In the genomic region with DNA sequence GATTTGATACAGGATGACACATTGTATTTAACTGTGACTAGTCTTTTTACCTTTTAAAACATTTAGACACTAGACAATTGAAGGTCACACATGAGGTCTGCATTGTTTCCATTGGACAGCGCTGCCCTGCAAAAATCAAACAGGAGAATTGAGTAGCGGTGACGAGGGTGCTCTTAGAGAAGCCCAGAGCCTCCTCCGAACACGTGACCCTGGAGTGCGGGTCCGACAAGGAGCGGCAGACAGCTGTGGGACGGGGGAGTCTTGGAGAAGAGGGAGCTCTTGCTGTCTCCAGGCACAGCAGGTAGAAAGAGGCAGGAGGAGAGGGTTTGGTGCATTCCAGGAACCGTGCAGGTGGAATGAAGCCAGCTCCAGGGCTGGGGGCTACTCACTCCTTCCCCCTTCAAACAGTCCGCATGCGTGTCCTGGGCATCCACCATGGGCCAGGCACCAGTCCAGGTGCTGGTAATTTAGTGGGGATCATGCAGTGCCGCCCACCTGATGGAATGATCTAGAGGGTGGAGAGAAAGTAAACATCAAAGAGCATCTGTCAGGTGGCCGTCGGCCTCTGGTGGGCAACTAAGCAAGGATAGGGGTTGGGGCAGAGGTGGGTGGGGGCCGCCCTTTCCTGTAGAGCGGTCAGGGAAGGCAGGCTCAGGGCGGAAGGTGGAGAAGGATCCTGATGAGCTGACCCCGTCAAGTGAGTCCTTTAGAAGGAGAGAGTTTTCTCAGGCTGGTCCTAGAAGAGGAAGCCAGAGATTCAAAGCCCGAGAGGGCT, we compare ENCODE assay signal across 24 cellular contexts.
"Had no signal": no experiment of that assay in that cellular context is flagged by ENCODE, and none has a peak within 500 bp of the region (broad histone marks: within the 10 kb centered on the region; RNA-seq: fewer than 3 reads in every experiment).

No MANE protein-coding gene starts in this region.

- H3K36me3 ChIP-seq: cardiac muscle cell, heart right ventricle, sigmoid colon, upper lobe of right lung had no signal

- H3K4me1 Mint-ChIP-seq: naive B cell, neural crest cell, T-cell had no signal

- H3K36me3 Mint-ChIP-seq: T-cell had no signal

- H3K27ac Mint-ChIP-seq: activated T-cell treated with anti-CD3 and anti-CD28 coated beads, Interleukin-2, amount 50 U/mL, for 24 hours; activated T-helper 2 cell treated with anti-CD3 and anti-CD28 coated beads, Interferon-gamma antibody, Interleukin-2, Interleukin-4, amounts not matched to agents 10 μg/mL and 5 μg/mL and 100 μg/mL, durations not matched to agents 14 hours and 24 hours and 36 hours; naive B cell; progenitor cell of endocrine pancreas; T-cell; T-helper 2 cell treated with Interferon-gamma antibody and Interleukin-4, amounts not matched to agents 5 μg/mL and 100 μg/mL, for 36 hours had no signal

- H3K9me3 Mint-ChIP-seq: activated T-cell treated with anti-CD3 and anti-CD28 coated beads, Interleukin-2, amount 50 U/mL, for 24 hours; activated T-helper 2 cell treated with anti-CD3 and anti-CD28 coated beads, Interferon-gamma antibody, Interleukin-2, Interleukin-4, amounts not matched to agents 10 μg/mL and 5 μg/mL and 100 μg/mL, durations not matched to agents 14 hours and 24 hours and 36 hours; neural crest cell; T-helper 2 cell treated with Interferon-gamma antibody and Interleukin-4, amounts not matched to agents 5 μg/mL and 100 μg/mL, for 36 hours had no signal

- H3K4me3 Mint-ChIP-seq: activated T-cell treated with anti-CD3 and anti-CD28 coated beads, Interleukin-2, amount 50 U/mL, for 24 hours; naive B cell; neural crest cell; T-cell; T-helper 2 cell treated with Interferon-gamma antibody and Interleukin-4, amounts not matched to agents 5 μg/mL and 100 μg/mL, for 36 hours had no signal

- H3K4me2 ChIP-seq: smooth muscle cell had no signal

- H3K27ac ChIP-seq: body of pancreas, cardiac muscle cell, heart right ventricle, sigmoid colon, upper lobe of right lung, VCaP had no signal

- DNase-seq: activated CD4-positive, alpha-beta T cell treated with anti-CD3 and anti-CD28 coated beads, Interleukin-2, amount 50 U/mL, for 1 hour; activated CD8-positive, alpha-beta memory T cell treated with anti-CD3 and anti-CD28 coated beads for 24 hours; activated CD8-positive, alpha-beta memory T cell treated with anti-CD3 and anti-CD28 coated beads, Interleukin-2, amount 50 U/mL, for 4 hours; activated naive CD4-positive, alpha-beta T cell treated with Interleukin-2 at 50 U/mL for 16 hours; activated T-cell treated with anti-CD3 and anti-CD28 coated beads, Interleukin-2, amount 50 U/mL, for 24 hours; body of pancreas; heart right ventricle; naive B cell; retina; sigmoid colon; stimulated activated CD4-positive, alpha-beta T cell treated with anti-CD3 and anti-CD28 coated beads, Interleukin-2, amount 100 ng/mL, for 48 hours; stimulated activated naive CD4-positive, alpha-beta T cell treated with Interleukin-2 at 50 U/mL for 16 hours; T-cell had no signal

- H3K27me3 ChIP-seq: body of pancreas, cardiac muscle cell had no signal

- ATAC-seq: activated CD4-positive, CD25-positive, alpha-beta regulatory T cell treated with anti-CD3 and anti-CD28 coated beads, Interleukin-2, amount 50 U/mL, for 24 hours; body of pancreas; heart right ventricle; left lobe of liver; T-cell; upper lobe of right lung had no signal

- H3K4me3 ChIP-seq: body of pancreas, cardiac muscle cell, heart right ventricle, lung, sigmoid colon, smooth muscle cell, upper lobe of right lung had no signal

- H3K9me3 ChIP-seq: body of pancreas, sigmoid colon, upper lobe of right lung had no signal

- H3K27me3 Mint-ChIP-seq: progenitor cell of endocrine pancreas had no signal

- H3K4me1 ChIP-seq: body of pancreas, heart right ventricle, sigmoid colon, upper lobe of right lung had no signal
